Comparison of ENCODE assay signal across 1 cellular context in genomic region chr16:70473446-70474319, GRCh38.
TF ChIP-seq lines count a peak whose summit lies in the region.

No MANE protein-coding gene starts in this region.

TF ChIP-seq in HEK293, 187 proteins besides CTCF, POLR2A, EP300 and RAD21:
- TF ChIP-seq HOXD13 (CRISPR knock-in tag; IDR thresholded peaks at IDR 0.05; ENCODE audit: borderline replicate concordance) (no peak), ZNF501 (tag by site-specific recombination; IDR thresholded peaks at IDR 0.05) (no peak), ZNF677 (tag by site-specific recombination; IDR thresholded peaks at IDR 0.05) (no peak), KLF1 (tag by site-specific recombination; IDR thresholded peaks at IDR 0.05) (no peak), ZNF585B (tag by site-specific recombination; IDR thresholded peaks at IDR 0.05) (no peak), HIC1 (tag by site-specific recombination; IDR thresholded peaks at IDR 0.05) (no peak), ZNF214 (tag by site-specific recombination; IDR thresholded peaks at IDR 0.05; ENCODE audit: borderline replicate concordance) (no peak), ZNF18 (tag by site-specific recombination; IDR thresholded peaks at IDR 0.05) (no peak), GLI2 (tag by site-specific recombination; IDR thresholded peaks at IDR 0.05; ENCODE audit: borderline replicate concordance, low read depth) (no peak), ZNF692 (tag by site-specific recombination; IDR thresholded peaks at IDR 0.05) (no peak), ZNF394 (tag by site-specific recombination; IDR thresholded peaks at IDR 0.05; ENCODE audit: borderline replicate concordance) (no peak), ZBTB21 (tag by site-specific recombination; IDR thresholded peaks at IDR 0.05) (no peak), ZNF747 (tag by site-specific recombination; IDR thresholded peaks at IDR 0.05) (no peak)
